8 cellular contexts compared by ENCODE assay signal in the genomic region with DNA sequence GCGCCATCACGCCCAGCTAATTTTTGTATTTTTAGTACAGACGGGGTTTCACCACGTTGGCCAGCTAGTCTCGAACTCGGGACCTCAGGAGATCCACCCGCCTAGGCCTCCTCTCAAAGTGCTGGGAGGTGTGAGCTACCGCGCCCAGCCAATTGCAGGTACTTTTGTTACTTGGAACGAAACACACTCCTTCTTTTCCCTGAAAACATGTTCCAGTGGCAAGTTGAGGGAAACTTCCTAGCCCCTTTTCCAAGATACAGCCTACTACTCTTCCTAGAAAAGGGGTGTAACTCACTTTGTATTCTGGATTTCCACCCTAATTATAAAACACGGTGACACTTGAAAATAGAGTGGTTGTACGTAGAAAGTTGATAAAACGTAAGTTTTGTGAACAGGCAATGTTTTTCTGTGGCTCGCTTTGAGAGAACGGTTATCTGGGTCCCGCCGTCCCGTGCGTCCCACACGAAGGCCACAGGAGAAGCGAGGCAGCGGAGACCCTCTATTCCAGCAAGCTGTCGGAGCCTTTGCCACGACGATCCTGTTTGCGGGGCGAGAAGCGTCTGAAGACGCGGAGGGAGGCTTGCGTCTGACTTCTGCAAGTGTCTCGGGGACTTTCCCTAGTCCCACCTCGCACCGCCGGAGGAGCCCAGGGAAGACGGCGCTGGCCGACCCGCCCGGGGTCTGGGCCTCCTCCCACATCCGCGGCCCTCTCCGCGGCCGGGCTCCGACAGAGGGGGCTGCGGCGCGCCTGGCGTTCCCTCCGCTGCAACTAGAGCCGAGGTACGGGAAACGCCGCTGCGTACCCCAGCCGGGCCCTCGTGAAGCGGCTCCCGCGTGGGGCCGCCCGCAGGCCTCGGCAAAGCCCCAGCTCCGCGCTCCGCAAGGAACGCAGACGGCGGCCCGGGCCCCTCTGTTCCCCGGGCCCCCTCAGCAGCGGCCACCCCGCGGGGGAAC. TPM values are rescaled to one million over a fixed set of nuclear protein-coding genes. Genes with fewer than 3 reads are reported as not detected.
A peak's percentile ranks its signal among the peaks of the same experiment; 100 is the strongest.
DNase-seq lines count a peak whose midpoint lies in the region; ATAC-seq and TF ChIP-seq lines count a peak whose summit lies in the region.

No MANE protein-coding gene starts in this region.

- H3K9me3 ChIP-seq in BE2C, result no peaks in the 10 kb centered on the region
- H3K9me3 ChIP-seq in mucosa of descending colon, result no peaks in the 10 kb centered on the region

- H3K4me1 ChIP-seq in BE2C (peaks cover 18% of the 10 kb centered on the region), mucosa of descending colon (ENCODE audit: low read depth) (peaks cover 27% of the 10 kb centered on the region)

- no peaks in the 10 kb centered on the region for H3K27me3 ChIP-seq in BE2C

- intact Hi-C loops in mucosa of descending colon (cut with DNase I, micrococcal nuclease), result no loop called here

- H3K4me3 ChIP-seq in BE2C (ENCODE audit: low read depth, low read length) (peak overlapping the region; percentile 62), coronary artery (peak overlapping the region; percentile 88), mucosa of descending colon (peak overlapping the region; percentile 98)

- TF ChIP-seq CTCF in BE2C (IDR thresholded peaks at IDR 0.05; ENCODE audit: low read depth, low read length), result no peak
- TF ChIP-seq CTCF in coronary artery (IDR thresholded peaks at IDR 0.05), result no peak
- TF ChIP-seq CTCF in mucosa of descending colon (IDR thresholded peaks at IDR 0.05), result no peak

- H3K27ac ChIP-seq in coronary artery, result peak overlapping the region; percentile 36 to 74

- DNase-seq in BE2C, result peak; percentile 51
- peak; percentile 32 for DNase-seq in activated CD4-positive, CD25-positive, alpha-beta regulatory T cell treated with anti-CD3 and anti-CD28 coated beads, Interleukin-2, amount 50 U/mL, for 16 hours (ENCODE audit: low read depth, low spot score)
- no peak for DNase-seq in coronary artery (ENCODE audit: low spot score)
- DNase-seq in mucosa of descending colon, result peak; percentile 41 to 74 (median 73)
- peak; percentile 23 for DNase-seq in stimulated activated CD8-positive, alpha-beta memory T cell treated with anti-CD3 and anti-CD28 coated beads, Interleukin-7, amount 100 ng/mL, for 24 hours (ENCODE audit: low read depth)
- DNase-seq in NCI-H2196 (lab: John Stamatoyannopoulos, UW; ENCODE audit: unreplicated experiment), result no peak

- ATAC-seq in GM19395 (IDR thresholded peaks at IDR 0.05; ENCODE audit: unreplicated experiment), result peak; percentile 26
- peak; percentile 3 for ATAC-seq in HG03469 (IDR thresholded peaks at IDR 0.05; ENCODE audit: unreplicated experiment)
- ATAC-seq in mucosa of descending colon, result peak; percentile 32

- H3K36me3 ChIP-seq in BE2C, result peaks cover 28% of the 10 kb centered on the region
- H3K36me3 ChIP-seq in mucosa of descending colon (ENCODE audit: low read depth), result peaks cover 4% of the 10 kb centered on the region

RNA-seq across cellular contexts. Expression of a gene that starts 0.7 kb away (rescaled TPM):
- 43.2 TPM for polyA plus RNA-seq in BE2C (2012; ENCODE audit: insufficient read depth, insufficient read length, low read depth)
- 1 to 10 TPM; 4.3 to 8.7 (median 5.6) TPM for total RNA-seq in mucosa of descending colon

RNA-seq across cellular contexts. Expression of a gene that starts 34.5 kb away (rescaled TPM):
- 15.3 TPM for polyA plus RNA-seq in BE2C (2012; ENCODE audit: insufficient read depth, insufficient read length, low read depth)
- total RNA-seq in mucosa of descending colon, result 1 to 10 TPM; 6.0 to 8.4 (median 6.9) TPM

RNA-seq across cellular contexts. Expression of a gene that starts 42.0 kb away (rescaled TPM):
- polyA plus RNA-seq in BE2C (2012; ENCODE audit: insufficient read depth, insufficient read length, low read depth), result 0.62 TPM
- 100 to 1,000 TPM in 1 of 3 donors, 10 to 100 TPM in 1, 1 to 10 TPM in 1; 4.6 to 145 (median 20.3) TPM for total RNA-seq in mucosa of descending colon

RNA-seq across cellular contexts. Expression of a gene that starts 45.1 kb away (rescaled TPM):
- not detected for polyA plus RNA-seq in BE2C (2012; ENCODE audit: insufficient read depth, insufficient read length, low read depth)
- 1 to 10 TPM; 1.7 to 4.0 (median 3.1) TPM for total RNA-seq in mucosa of descending colon

Comparison
In these comparisons a context has a peak if more than half of its experiments do, and no peak if none do; other contexts are left out.
1. DNase-seq: peak in BE2C (single experiment), activated CD4-positive, CD25-positive, alpha-beta regulatory T cell treated with anti-CD3 and anti-CD28 coated beads, Interleukin-2, amount 50 U/mL, for 16 hours (single experiment), mucosa of descending colon (3 of 3) and stimulated activated CD8-positive, alpha-beta memory T cell treated with anti-CD3 and anti-CD28 coated beads, Interleukin-7, amount 100 ng/mL, for 24 hours (single experiment); none in coronary artery (single experiment) and NCI-H2196 (single experiment).
2. Peak in every context shown above with its lines, with median percentiles within 50 percentile points of each other: H3K4me3 ChIP-seq and ATAC-seq.